In the genomic region with DNA sequence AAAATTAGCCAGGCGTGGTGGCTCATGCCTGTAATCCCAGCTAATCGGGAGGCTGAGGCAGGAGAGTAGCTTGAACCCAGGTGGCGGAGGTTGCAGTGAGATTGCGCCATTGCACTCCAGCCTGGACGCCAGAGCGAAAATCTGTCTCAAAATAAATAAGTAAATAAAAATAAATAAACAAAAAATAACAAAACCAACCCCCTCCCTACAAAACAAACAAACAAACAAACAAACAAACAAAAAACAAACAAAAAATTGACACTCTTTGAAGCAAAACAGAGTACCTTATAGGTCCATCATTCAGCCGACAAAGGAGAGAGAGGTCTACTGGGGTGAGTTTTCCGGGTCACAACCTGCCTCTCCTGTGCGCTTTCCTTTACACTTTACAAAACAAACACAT, we compare ENCODE assay signal across 9 cellular contexts. TPM values are rescaled to one million over a fixed set of nuclear protein-coding genes. Genes with fewer than 3 reads are reported as not detected.
"Had no signal": no experiment of that assay in that cellular context is flagged by ENCODE, and none has a peak within 500 bp of the region (broad histone marks: within the 10 kb centered on the region; RNA-seq: fewer than 3 reads in every experiment).

No MANE protein-coding gene starts in this region.

- H3K4me3 Mint-ChIP-seq: GM23338, HFFc6 had no signal

- H3K4me3 ChIP-seq: GM23338 had no signal

- H3K27ac Mint-ChIP-seq: GM23338, H9, HFFc6, IgD-negative memory B cell had no signal

- H3K27ac ChIP-seq: HL-60 had no signal

- DNase-seq: H9, HCEC 1CT, HFFc6, KBM-7 had no signal

- H3K9me3 Mint-ChIP-seq: GM23338, H9, HFFc6 had no signal

- H2AFZ ChIP-seq: GM23338 had no signal

- H3K4me2 ChIP-seq: GM23338 had no signal

RNA-seq across cellular contexts. Expression of gene KDF1, which starts 5.4 kb away (rescaled TPM):
- total RNA-seq: HFFc6, HT1080 had no signal

RNA-seq across cellular contexts. Expression of gene TRNP1, which starts 27.9 kb away (rescaled TPM):
- polyA plus RNA-seq: IgD-negative memory B cell had no signal

RNA-seq across cellular contexts. Expression of gene TENT5B, which starts 47.0 kb away (rescaled TPM):
- polyA plus RNA-seq: IgD-negative memory B cell had no signal

RNA-seq across cellular contexts. Expression of gene NR0B2, which starts 51.9 kb away (rescaled TPM):
- total RNA-seq: GM23338, H1, H9, HFFc6, HT1080 had no signal
- polyA plus RNA-seq: H1, IgD-negative memory B cell had no signal
